In genomic region chr19:58003153-58003828, GRCh38 we compare ENCODE assay signal across 9 cellular contexts.
DNase-seq lines count a peak whose midpoint lies in the region; ATAC-seq and FAIRE-seq lines count a peak whose summit lies in the region.
"Had no signal": no experiment of that assay in that cellular context is flagged by ENCODE, and none has a peak within 500 bp of the region (broad histone marks: within the 10 kb centered on the region; RNA-seq: fewer than 3 reads in every experiment).

No MANE protein-coding gene starts in this region.

- H3K27ac ChIP-seq in angular gyrus (ENCODE audit: low read depth, low read length) (peak overlapping the region; percentile 80), substantia nigra (ENCODE audit: low read depth, low read length, poor library complexity, severe bottlenecking) (peak overlapping the region; percentile 89)

- ATAC-seq in HG03460 (IDR thresholded peaks at IDR 0.05; ENCODE audit: unreplicated experiment): no peak

- FAIRE-seq in HTR-8/SVneo (lab: Jason Lieb, UNC): no peak
- FAIRE-seq: A204.1 had no signal

- peak; percentile 71 for DNase-seq in DMS53 (lab: John Stamatoyannopoulos, UW)
- DNase-seq in DMS53 treated with DMSO at 0.1 percent for 48 hours (lab: John Stamatoyannopoulos, UW; ENCODE audit: unreplicated experiment): no peak
- peak; percentile 37 for DNase-seq in inferior parietal cortex (ENCODE audit: extremely low spot score)
- peak in 2 of 49 donors; percentile 37 to 53 for DNase-seq in substantia nigra (lab: John Stamatoyannopoulos, UW)
- DNase-seq in activated gamma-delta T cell (lab: John Stamatoyannopoulos, UW): no peak
- no peak for DNase-seq in HTR-8/SVneo (ENCODE audit: insufficient read length, low spot score)

Comparison
In these comparisons a context has a peak if more than half of its experiments do, and no peak if none do; other contexts are left out.
1. DNase-seq: peak in DMS53 (single experiment) and inferior parietal cortex (single experiment); none in DMS53 treated with DMSO at 0.1 percent for 48 hours (single experiment), activated gamma-delta T cell (single experiment) and HTR-8/SVneo (single experiment).